Comparison of ENCODE assay signal across 8 cellular contexts in the genomic region with DNA sequence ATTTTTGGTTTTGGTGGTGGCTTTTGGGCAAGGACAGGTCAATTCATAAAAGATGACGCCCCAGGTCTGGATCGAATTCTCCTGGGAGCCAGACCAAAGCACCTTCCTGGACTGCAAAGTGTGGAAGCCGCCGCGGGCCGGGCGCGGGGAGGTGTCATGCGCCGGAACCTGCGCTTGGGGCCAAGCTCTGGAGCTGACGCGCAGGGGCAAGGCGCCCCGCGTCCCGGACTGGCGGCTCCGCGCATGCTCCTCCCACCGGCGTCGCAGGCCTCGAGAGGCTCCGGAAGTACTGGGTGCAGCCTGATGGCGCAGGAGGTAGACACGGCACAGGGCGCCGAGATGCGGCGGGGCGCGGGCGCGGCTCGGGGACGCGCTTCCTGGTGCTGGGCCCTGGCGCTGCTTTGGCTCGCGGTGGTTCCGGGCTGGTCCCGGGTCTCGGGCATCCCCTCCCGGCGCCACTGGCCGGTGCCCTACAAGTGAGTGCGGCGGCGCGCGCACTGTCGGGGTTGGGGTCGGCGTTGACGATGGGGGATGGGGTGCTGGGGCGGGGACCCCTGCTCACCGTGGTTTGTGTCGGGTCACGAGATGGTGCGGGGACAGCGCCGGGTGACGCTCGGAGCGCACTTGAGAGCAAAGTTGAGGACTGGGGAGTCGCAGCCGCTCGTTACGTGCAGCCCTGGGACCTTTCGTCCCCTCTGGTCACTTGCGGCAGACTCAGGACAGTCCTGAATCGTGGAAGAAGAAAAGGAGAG. TPM values are rescaled to one million over a fixed set of nuclear protein-coding genes. Genes with fewer than 3 reads are reported as not detected.
DNase-seq lines count a peak whose midpoint lies in the region; ATAC-seq and TF ChIP-seq lines count a peak whose summit lies in the region.

A gene (plus strand): TSS at position 286 of the 752 bp plus-strand sequence. CDS start 18 bp downstream, at position 304.

- H3K4me1 ChIP-seq in left ventricle myocardium inferior (peaks cover 32% of the 10 kb centered on the region), upper lobe of right lung (peaks cover 22% of the 10 kb centered on the region)

- ATAC-seq in HG02852 (IDR thresholded peaks at IDR 0.05; ENCODE audit: unreplicated experiment) (peak; percentile 93), T-helper 17 cell (peak; percentile 83), upper lobe of right lung (peak; percentile 98)

- DNase-seq in NCI-H1436 treated with DMSO at 0.1 percent for 48 hours (lab: John Stamatoyannopoulos, UW) (peak; percentile 69), T-helper 17 cell (peak; percentile 95), amygdala (lab: John Stamatoyannopoulos, UW) (peak; percentile 37 to 96 (median 85)), left ventricle myocardium inferior (peak; percentile 94), progenitor cell of endocrine pancreas (ENCODE audit: low spot score, unreplicated experiment) (peak; percentile 85), upper lobe of right lung (peak; percentile 98)

- H3K27me3 Mint-ChIP-seq in T-helper 17 cell (no peaks in the 10 kb centered on the region), progenitor cell of endocrine pancreas (peaks cover 10% of the 10 kb centered on the region)

- H3K36me3 ChIP-seq in left ventricle myocardium inferior, result peaks cover 15% of the 10 kb centered on the region
- H3K36me3 ChIP-seq in upper lobe of right lung, result peaks cover 12% of the 10 kb centered on the region

- peaks cover 38% of the 10 kb centered on the region for H3K4me1 Mint-ChIP-seq in T-helper 17 cell
- peaks cover 13% of the 10 kb centered on the region for H3K4me1 Mint-ChIP-seq in progenitor cell of endocrine pancreas (ENCODE audit: low read depth)

- TF ChIP-seq CTCF in left ventricle myocardium inferior (IDR thresholded peaks at IDR 0.05; ENCODE audit: borderline replicate concordance), result no peak
- TF ChIP-seq CTCF in progenitor cell of endocrine pancreas (IDR thresholded peaks at IDR 0.05; ENCODE audit: unreplicated experiment), result no peak
- TF ChIP-seq CTCF in upper lobe of right lung (IDR thresholded peaks at IDR 0.05), result no peak

- no peaks in the 10 kb centered on the region for H3K9me3 ChIP-seq in T-helper 17 cell (ENCODE audit: control insufficient read depth, low read length, poor library complexity, severe bottlenecking)
- no peaks in the 10 kb centered on the region for H3K9me3 ChIP-seq in left ventricle myocardium inferior (replicated peaks)
- H3K9me3 ChIP-seq in upper lobe of right lung, result no peaks in the 10 kb centered on the region

- H3K27ac Mint-ChIP-seq in T-helper 17 cell, result peak within 1 kb of the TSS; percentile 98
- H3K27ac Mint-ChIP-seq in progenitor cell of endocrine pancreas, result peak within 1 kb of the TSS; percentile 98

- TF ChIP-seq POLR2A in GM15510 (IDR thresholded peaks at IDR 0.05; ENCODE audit: borderline replicate concordance, extremely low read depth, insufficient read length), result peak; percentile 98

- peaks cover 5% of the 10 kb centered on the region for H3K36me3 Mint-ChIP-seq in T-helper 17 cell (ENCODE audit: low read depth)
- peaks cover 5% of the 10 kb centered on the region for H3K36me3 Mint-ChIP-seq in progenitor cell of endocrine pancreas (ENCODE audit: insufficient read depth)

- H3K27ac ChIP-seq in left ventricle myocardium inferior (replicated peaks) (peak within 1 kb of the TSS; percentile 93), upper lobe of right lung (peak within 1 kb of the TSS; percentile 94)

- H3K4me3 ChIP-seq in left ventricle myocardium inferior (peak within 1 kb of the TSS; percentile 77), upper lobe of right lung (peak within 1 kb of the TSS; percentile 59)

- peak within 1 kb of the TSS; percentile 96 for H3K4me3 Mint-ChIP-seq in T-helper 17 cell
- peak within 1 kb of the TSS; percentile 89 for H3K4me3 Mint-ChIP-seq in progenitor cell of endocrine pancreas (ENCODE audit: low read depth)

- intact Hi-C loops in left ventricle myocardium inferior (cut with micrococcal nuclease) (no loop called here), upper lobe of right lung (cut with DNase I) (no loop called here)

- no peaks in the 10 kb centered on the region for H3K9me3 Mint-ChIP-seq in progenitor cell of endocrine pancreas (ENCODE audit: low read depth)

- H3K27me3 ChIP-seq in left ventricle myocardium inferior (ENCODE audit: low read depth) (no peaks in the 10 kb centered on the region), upper lobe of right lung (no peaks in the 10 kb centered on the region)

RNA-seq across cellular contexts. Expression of the gene that starts here (rescaled TPM):
- 10 to 100 TPM; 21.5 to 32.8 TPM for total RNA-seq in T-helper 17 cell
- total RNA-seq in left ventricle myocardium inferior, result 15.0 TPM
- 21.3 and 21.4 TPM in 2 replicates for total RNA-seq in progenitor cell of endocrine pancreas
- 41.8 TPM for total RNA-seq in upper lobe of right lung

Comparison
In these comparisons a context has a peak if more than half of its experiments do, and no peak if none do; other contexts are left out.
1. Peak in every context shown above with its lines: DNase-seq, ATAC-seq, H3K4me3 ChIP-seq and H3K27ac ChIP-seq.